Comparison of ENCODE assay signal across 16 cellular contexts in genomic region chr2:199751480-199751879, GRCh38.
"Had no signal": no experiment of that assay in that cellular context is flagged by ENCODE, and none has a peak within 500 bp of the region (broad histone marks: within the 10 kb centered on the region; RNA-seq: fewer than 3 reads in every experiment).

No MANE protein-coding gene starts in this region.

- ATAC-seq: heart right ventricle; mucosa of descending colon; naive thymus-derived CD8-positive, alpha-beta T cell; right cardiac atrium had no signal

- H3K4me1 Mint-ChIP-seq: naive thymus-derived CD8-positive, alpha-beta T cell had no signal

- H3K27ac Mint-ChIP-seq: naive thymus-derived CD8-positive, alpha-beta T cell had no signal

- H3K27me3 ChIP-seq: dorsolateral prefrontal cortex, ovary, stomach had no signal

- H3K9me3 ChIP-seq: mucosa of descending colon, ovary, stomach, thoracic aorta had no signal

- H3K4me3 Mint-ChIP-seq: naive thymus-derived CD8-positive, alpha-beta T cell had no signal

- H3K27ac ChIP-seq: dorsolateral prefrontal cortex, heart right ventricle, ovary, stomach, thoracic aorta had no signal

- H3K4me1 ChIP-seq: heart right ventricle, stomach had no signal

- DNase-seq: cortex of kidney; dorsolateral prefrontal cortex; effector CD8-positive, alpha-beta T cell; heart right ventricle; kidney glomerular epithelial cell; mucosa of descending colon; naive thymus-derived CD8-positive, alpha-beta T cell; ovary; right cardiac atrium; small intestine; stimulated activated CD4-positive, alpha-beta T cell treated with anti-CD3 and anti-CD28 coated beads, Interleukin-12 subunit alpha, Interleukin-12 subunit beta, amount 100 ng/mL, for 4 hours; stimulated activated naive CD4-positive, alpha-beta T cell; stomach; substantia nigra; trophoblast cell had no signal
